In genomic region chr12:53055471-53056266, GRCh38 we compare ENCODE assay signal across 10 cellular contexts. TPM values are rescaled to one million over a fixed set of nuclear protein-coding genes. Genes with fewer than 3 reads are reported as not detected.
A peak's percentile ranks its signal among the peaks of the same experiment; 100 is the strongest.
DNase-seq lines count a peak whose midpoint lies in the region; ATAC-seq and TF ChIP-seq lines count a peak whose summit lies in the region.
"Had no signal": no experiment of that assay in that cellular context is flagged by ENCODE, and none has a peak within 500 bp of the region (broad histone marks: within the 10 kb centered on the region; RNA-seq: fewer than 3 reads in every experiment).

No MANE protein-coding gene starts in this region.

- ATAC-seq in lung (ENCODE audit: insufficient read depth, low FRiP score), result no peak
- no peak for ATAC-seq in HG03045 (IDR thresholded peaks at IDR 0.05; ENCODE audit: unreplicated experiment)

- H3K36me3 ChIP-seq in lung (ENCODE audit: control insufficient read depth in 2 of 2, insufficient read depth in 2 of 2, low read length in 2 of 2) (peaks cover 0 to 43% of the 10 kb centered on the region in 2 donors), stomach (peaks cover 16 to 57% (median 48%) of the 10 kb centered on the region in 4 donors)

- peak overlapping the region in 1 of 2 donors; percentile 4 for H3K27ac ChIP-seq in lung (ENCODE audit: low read depth in 1 of 2, low read length in 1 of 2)
- H3K27ac ChIP-seq in stomach, result peak overlapping the region in 4 of 5 donors; percentile 98 to 99 (median 98)

- H3K9me3 ChIP-seq in lung (ENCODE audit: control insufficient read depth in 2 of 2, insufficient read depth in 1 of 2, low read length in 1 of 2), result no peaks in the 10 kb centered on the region
- H3K9me3 ChIP-seq in stomach, result no peaks in the 10 kb centered on the region

- TF ChIP-seq POLR2A in stomach (IDR thresholded peaks at IDR 0.05), result no peak

- H3K4me1 Mint-ChIP-seq in activated CD4-positive, alpha-beta memory T cell treated with anti-CD3 and anti-CD28 coated beads, Interleukin-2, amount 10 ng/mL, durations not matched to agents 7 days and 5 days, result peaks cover 14% of the 10 kb centered on the region
- peaks cover 5% of the 10 kb centered on the region for H3K4me1 Mint-ChIP-seq in activated CD4-positive, alpha-beta memory T cell treated with anti-CD3 and anti-CD28 coated beads for 36 hours (ENCODE audit: low read depth)
- H3K4me1 Mint-ChIP-seq in activated T-helper 1 cell treated with anti-CD3 and anti-CD28 coated beads, Interleukin-12 subunit alpha, Interleukin-12 subunit beta, Interleukin-2, Interleukin-4 antibody, amounts not matched to agents 30 ng/mL and 10 ng/mL and 1 ng/mL, durations not matched to agents 14 hours and 24 hours and 36 hours (ENCODE audit: low read depth), result peaks cover 15% of the 10 kb centered on the region

- intact Hi-C loops in activated CD4-positive, alpha-beta memory T cell treated with anti-CD3 and anti-CD28 coated beads for 36 hours (cut with micrococcal nuclease), result no loop called here
- intact Hi-C loops in activated T-helper 1 cell treated with anti-CD3 and anti-CD28 coated beads, Interleukin-12 subunit alpha, Interleukin-12 subunit beta, Interleukin-2, Interleukin-4 antibody, amounts not matched to agents 30 ng/mL and 10 ng/mL and 1 ng/mL, durations not matched to agents 14 hours and 24 hours and 36 hours (cut with micrococcal nuclease), result no loop called here
- intact Hi-C loops in stomach (cut with DNase I; ENCODE audit: low total_unique reads), result no loop called here

- H3K27me3 ChIP-seq in lung (ENCODE audit: control insufficient read depth, insufficient read depth), result no peaks in the 10 kb centered on the region
- H3K27me3 ChIP-seq in stomach, result no peaks in the 10 kb centered on the region

- POLR2A ChIA-PET in activated CD4-positive, alpha-beta memory T cell treated with anti-CD3 and anti-CD28 coated beads, Interleukin-2, amount 10 ng/mL, durations not matched to agents 7 days and 5 days (lab: Charles Lee), result interaction anchor here (1.2 to 2.5 kb wide), 3 partner anchors 10 to 47 kb away, joined by 3 to 12 read pairs (median 4); partner anchors contain the start of gene SOAT2
- POLR2A ChIA-PET in activated CD4-positive, alpha-beta memory T cell treated with anti-CD3 and anti-CD28 coated beads for 36 hours (lab: Charles Lee), result interaction anchor here (1.5 kb wide), 1 partner anchor 8 kb away, joined by 3 read pairs; no protein-coding TSS in a partner anchor

- H3K4me1 ChIP-seq in lung (ENCODE audit: control insufficient read depth in 2 of 2, insufficient read depth in 2 of 2, low read length in 2 of 2) (peaks cover 3 to 15% of the 10 kb centered on the region in 2 donors), stomach (peaks cover 56 to 80% (median 63%) of the 10 kb centered on the region in 4 donors)

- no peak overlapping the region for H3K4me3 ChIP-seq in lung
- H3K4me3 ChIP-seq in stomach, result no peak overlapping the region

- no peaks in the 10 kb centered on the region for H3K27me3 Mint-ChIP-seq in activated CD4-positive, alpha-beta memory T cell treated with anti-CD3 and anti-CD28 coated beads, Interleukin-2, amount 10 ng/mL, durations not matched to agents 7 days and 5 days
- H3K27me3 Mint-ChIP-seq in activated CD4-positive, alpha-beta memory T cell treated with anti-CD3 and anti-CD28 coated beads for 36 hours, result no peaks in the 10 kb centered on the region
- H3K27me3 Mint-ChIP-seq in activated T-helper 1 cell treated with anti-CD3 and anti-CD28 coated beads, Interleukin-12 subunit alpha, Interleukin-12 subunit beta, Interleukin-2, Interleukin-4 antibody, amounts not matched to agents 30 ng/mL and 10 ng/mL and 1 ng/mL, durations not matched to agents 14 hours and 24 hours and 36 hours (ENCODE audit: insufficient read depth), result no peaks in the 10 kb centered on the region

- TF ChIP-seq EP300 in stomach (IDR thresholded peaks at IDR 0.05), result no peak

- no peaks in the 10 kb centered on the region for H3K36me3 Mint-ChIP-seq in activated CD4-positive, alpha-beta memory T cell treated with anti-CD3 and anti-CD28 coated beads, Interleukin-2, amount 10 ng/mL, durations not matched to agents 7 days and 5 days (ENCODE audit: low read depth)
- H3K36me3 Mint-ChIP-seq in activated CD4-positive, alpha-beta memory T cell treated with anti-CD3 and anti-CD28 coated beads for 36 hours, result no peaks in the 10 kb centered on the region
- H3K36me3 Mint-ChIP-seq in activated T-helper 1 cell treated with anti-CD3 and anti-CD28 coated beads, Interleukin-12 subunit alpha, Interleukin-12 subunit beta, Interleukin-2, Interleukin-4 antibody, amounts not matched to agents 30 ng/mL and 10 ng/mL and 1 ng/mL, durations not matched to agents 14 hours and 24 hours and 36 hours (ENCODE audit: low read depth), result no peaks in the 10 kb centered on the region

- WGBS in lung, 2 donors, result 86 to 88% methylated on average over 15 of the region's 15 CpGs
- WGBS in stomach, 5 donors, result 80 to 89% (median 82%) methylated on average over 13 to 15 of the region's 15 CpGs

- CTCF ChIA-PET in activated CD4-positive, alpha-beta memory T cell treated with anti-CD3 and anti-CD28 coated beads, Interleukin-2, amount 10 ng/mL, durations not matched to agents 7 days and 5 days (lab: Charles Lee), result interaction anchor here (0.6 to 5.3 kb wide), 6 partner anchors 8 to 143 kb away, joined by 3 to 47 read pairs (median 7); partner anchors contain the start of genes SOAT2 and SPRYD3
- CTCF ChIA-PET in activated CD4-positive, alpha-beta memory T cell treated with anti-CD3 and anti-CD28 coated beads for 36 hours (lab: Charles Lee), result interaction anchor here (1.3 to 4.3 kb wide), 4 partner anchors 9 to 44 kb away, joined by 3 to 39 read pairs (median 16); no protein-coding TSS in a partner anchor

- H3K4me3 Mint-ChIP-seq in activated CD4-positive, alpha-beta memory T cell treated with anti-CD3 and anti-CD28 coated beads, Interleukin-2, amount 10 ng/mL, durations not matched to agents 7 days and 5 days, result peak overlapping the region; percentile 18
- no peak overlapping the region for H3K4me3 Mint-ChIP-seq in activated CD4-positive, alpha-beta memory T cell treated with anti-CD3 and anti-CD28 coated beads for 36 hours
- peak overlapping the region; percentile 63 for H3K4me3 Mint-ChIP-seq in activated T-helper 1 cell treated with anti-CD3 and anti-CD28 coated beads, Interleukin-12 subunit alpha, Interleukin-12 subunit beta, Interleukin-2, Interleukin-4 antibody, amounts not matched to agents 30 ng/mL and 10 ng/mL and 1 ng/mL, durations not matched to agents 14 hours and 24 hours and 36 hours

- no peak for DNase-seq in activated CD4-positive, alpha-beta memory T cell treated with anti-CD3 and anti-CD28 coated beads, Interleukin-2, amount 10 ng/mL, durations not matched to agents 7 days and 5 days
- no peak for DNase-seq in activated CD4-positive, alpha-beta memory T cell treated with anti-CD3 and anti-CD28 coated beads for 36 hours
- DNase-seq in activated T-helper 1 cell treated with anti-CD3 and anti-CD28 coated beads, Interleukin-12 subunit alpha, Interleukin-12 subunit beta, Interleukin-2, Interleukin-4 antibody, amounts not matched to agents 30 ng/mL and 10 ng/mL and 1 ng/mL, durations not matched to agents 14 hours and 24 hours and 36 hours (ENCODE audit: low spot score), result no peak
- DNase-seq in lung (ENCODE audit: low spot score), result peak; percentile 29
- no peak for DNase-seq in stomach
- no peak for DNase-seq in cerebellar nuclear complex (lab: John Stamatoyannopoulos, UW)
- DNase-seq in NCI-H524 (lab: John Stamatoyannopoulos, UW), result no peak
- DNase-seq: activated CD8-positive, alpha-beta memory T cell treated with anti-CD3 and anti-CD28 coated beads, Interleukin-2, amount 50 U/mL, for 4 hours; NCI-H2081 had no signal

- H3K9me3 Mint-ChIP-seq in activated CD4-positive, alpha-beta memory T cell treated with anti-CD3 and anti-CD28 coated beads, Interleukin-2, amount 10 ng/mL, durations not matched to agents 7 days and 5 days, result no peaks in the 10 kb centered on the region
- H3K9me3 Mint-ChIP-seq in activated CD4-positive, alpha-beta memory T cell treated with anti-CD3 and anti-CD28 coated beads for 36 hours, result no peaks in the 10 kb centered on the region
- no peaks in the 10 kb centered on the region for H3K9me3 Mint-ChIP-seq in activated T-helper 1 cell treated with anti-CD3 and anti-CD28 coated beads, Interleukin-12 subunit alpha, Interleukin-12 subunit beta, Interleukin-2, Interleukin-4 antibody, amounts not matched to agents 30 ng/mL and 10 ng/mL and 1 ng/mL, durations not matched to agents 14 hours and 24 hours and 36 hours

- no peak overlapping the region for H3K27ac Mint-ChIP-seq in activated CD4-positive, alpha-beta memory T cell treated with anti-CD3 and anti-CD28 coated beads, Interleukin-2, amount 10 ng/mL, durations not matched to agents 7 days and 5 days
- H3K27ac Mint-ChIP-seq in activated CD4-positive, alpha-beta memory T cell treated with anti-CD3 and anti-CD28 coated beads for 36 hours, result no peak overlapping the region
- no peak overlapping the region for H3K27ac Mint-ChIP-seq in activated T-helper 1 cell treated with anti-CD3 and anti-CD28 coated beads, Interleukin-12 subunit alpha, Interleukin-12 subunit beta, Interleukin-2, Interleukin-4 antibody, amounts not matched to agents 30 ng/mL and 10 ng/mL and 1 ng/mL, durations not matched to agents 14 hours and 24 hours and 36 hours

- TF ChIP-seq CTCF in lung (IDR thresholded peaks at IDR 0.05; ENCODE audit: control extremely low read depth, extremely low read depth), result no peak
- no peak for TF ChIP-seq CTCF in stomach (IDR thresholded peaks at IDR 0.05)

RNA-seq across cellular contexts. Expression of gene TNS2, which starts 5.8 kb away (rescaled TPM):
- total RNA-seq in activated CD4-positive, alpha-beta memory T cell treated with anti-CD3 and anti-CD28 coated beads, Interleukin-2, amount 10 ng/mL, durations not matched to agents 7 days and 5 days, result under 1 TPM; 0.78 to 0.83 TPM
- 1 to 10 TPM; 1.8 to 2.4 TPM for total RNA-seq in activated CD4-positive, alpha-beta memory T cell treated with anti-CD3 and anti-CD28 coated beads for 36 hours
- total RNA-seq in activated T-helper 1 cell treated with anti-CD3 and anti-CD28 coated beads, Interleukin-12 subunit alpha, Interleukin-12 subunit beta, Interleukin-2, Interleukin-4 antibody, amounts not matched to agents 30 ng/mL and 10 ng/mL and 1 ng/mL, durations not matched to agents 14 hours and 24 hours and 36 hours, result 2.7 and 3.1 TPM in 2 replicates
- total RNA-seq in lung (100 to 1,000 TPM in 1 of 2 donors, 10 to 100 TPM in 1; 56.7 to 182 TPM), stomach (100 to 1,000 TPM in 2 of 5 donors, 10 to 100 TPM in 3; 38.5 to 164 (median 44.2) TPM)
- polyA plus RNA-seq in lung (100 to 1,000 TPM in 1 of 2 donors, 10 to 100 TPM in 1; 72.8 to 138 TPM), stomach (100 to 1,000 TPM in 1 of 3 donors, 10 to 100 TPM in 2; 71.0 to 104 (median 76.5) TPM)

RNA-seq across cellular contexts. Expression of gene SPRYD3, which starts 23.5 kb away (rescaled TPM):
- 10 to 100 TPM; 31.2 to 31.3 TPM for total RNA-seq in activated CD4-positive, alpha-beta memory T cell treated with anti-CD3 and anti-CD28 coated beads, Interleukin-2, amount 10 ng/mL, durations not matched to agents 7 days and 5 days
- 10 to 100 TPM; 32.8 to 35.4 TPM for total RNA-seq in activated CD4-positive, alpha-beta memory T cell treated with anti-CD3 and anti-CD28 coated beads for 36 hours
- 41.2 and 42.6 TPM in 2 replicates for total RNA-seq in activated T-helper 1 cell treated with anti-CD3 and anti-CD28 coated beads, Interleukin-12 subunit alpha, Interleukin-12 subunit beta, Interleukin-2, Interleukin-4 antibody, amounts not matched to agents 30 ng/mL and 10 ng/mL and 1 ng/mL, durations not matched to agents 14 hours and 24 hours and 36 hours
- total RNA-seq in lung (10 to 100 TPM; 17.1 to 60.2 TPM), stomach (10 to 100 TPM; 17.8 to 99.8 (median 50.9) TPM)
- polyA plus RNA-seq in lung (10 to 100 TPM; 24.4 to 45.5 TPM), stomach (10 to 100 TPM; 26.3 to 30.5 (median 29.8) TPM)

RNA-seq across cellular contexts. Expression of gene IGFBP6, which starts 41.8 kb away (rescaled TPM):
- total RNA-seq in activated CD4-positive, alpha-beta memory T cell treated with anti-CD3 and anti-CD28 coated beads, Interleukin-2, amount 10 ng/mL, durations not matched to agents 7 days and 5 days, result 1 to 10 TPM in 1 of 2 experiments, under 1 TPM in 1; 0.38 to 1.2 TPM
- 1 to 10 TPM; 4.1 to 4.9 TPM for total RNA-seq in activated CD4-positive, alpha-beta memory T cell treated with anti-CD3 and anti-CD28 coated beads for 36 hours
- total RNA-seq in activated T-helper 1 cell treated with anti-CD3 and anti-CD28 coated beads, Interleukin-12 subunit alpha, Interleukin-12 subunit beta, Interleukin-2, Interleukin-4 antibody, amounts not matched to agents 30 ng/mL and 10 ng/mL and 1 ng/mL, durations not matched to agents 14 hours and 24 hours and 36 hours, result 0.81 TPM in 1 of 2 replicates, not detected in the other
- total RNA-seq in lung, result 10 to 100 TPM; 16.0 to 42.5 TPM
- polyA plus RNA-seq in lung, result 10 to 100 TPM; 15.9 to 75.0 TPM
- 100 to 1,000 TPM in 2 of 5 donors, 10 to 100 TPM in 3; 22.6 to 388 (median 95.1) TPM for total RNA-seq in stomach
- polyA plus RNA-seq in stomach, result 100 to 1,000 TPM in 1 of 3 donors, 10 to 100 TPM in 2; 30.6 to 124 (median 54.7) TPM

RNA-seq across cellular contexts. Expression of gene SOAT2, which starts 47.6 kb away (rescaled TPM):
- 1 to 10 TPM; 1.4 to 1.5 TPM for total RNA-seq in activated CD4-positive, alpha-beta memory T cell treated with anti-CD3 and anti-CD28 coated beads, Interleukin-2, amount 10 ng/mL, durations not matched to agents 7 days and 5 days
- total RNA-seq in activated CD4-positive, alpha-beta memory T cell treated with anti-CD3 and anti-CD28 coated beads for 36 hours, result 1 to 10 TPM; 1.1 to 1.5 TPM
- not detected in 2 replicates for total RNA-seq in activated T-helper 1 cell treated with anti-CD3 and anti-CD28 coated beads, Interleukin-12 subunit alpha, Interleukin-12 subunit beta, Interleukin-2, Interleukin-4 antibody, amounts not matched to agents 30 ng/mL and 10 ng/mL and 1 ng/mL, durations not matched to agents 14 hours and 24 hours and 36 hours
- total RNA-seq in lung (under 1 TPM in 1 of 2 donors, not detected in 1; 0.21 TPM), stomach (under 1 TPM in 1 of 5 donors, not detected in 4; 0.92 TPM)
- polyA plus RNA-seq in lung (under 1 TPM; 0.06 to 0.10 TPM), stomach (under 1 TPM in 1 of 3 donors, not detected in 2; 0.28 TPM)

RNA-seq across cellular contexts. Expression of gene EIF4B, which starts 49.4 kb away (rescaled TPM):
- 100 to 1,000 TPM; 303 to 311 TPM for total RNA-seq in activated CD4-positive, alpha-beta memory T cell treated with anti-CD3 and anti-CD28 coated beads, Interleukin-2, amount 10 ng/mL, durations not matched to agents 7 days and 5 days
- total RNA-seq in activated CD4-positive, alpha-beta memory T cell treated with anti-CD3 and anti-CD28 coated beads for 36 hours, result 100 to 1,000 TPM; 686 to 718 TPM
- total RNA-seq in activated T-helper 1 cell treated with anti-CD3 and anti-CD28 coated beads, Interleukin-12 subunit alpha, Interleukin-12 subunit beta, Interleukin-2, Interleukin-4 antibody, amounts not matched to agents 30 ng/mL and 10 ng/mL and 1 ng/mL, durations not matched to agents 14 hours and 24 hours and 36 hours, result 463 and 473 TPM in 2 replicates
- total RNA-seq in lung, result 100 to 1,000 TPM; 301 to 684 TPM
- 100 to 1,000 TPM in 1 of 2 donors, 10 to 100 TPM in 1; 81.9 to 139 TPM for polyA plus RNA-seq in lung
- total RNA-seq in stomach, result 100 to 1,000 TPM; 319 to 833 (median 400) TPM
- polyA plus RNA-seq in stomach, result 100 to 1,000 TPM; 101 to 262 (median 179) TPM
